8 cellular contexts compared by ENCODE assay signal in the genomic region with DNA sequence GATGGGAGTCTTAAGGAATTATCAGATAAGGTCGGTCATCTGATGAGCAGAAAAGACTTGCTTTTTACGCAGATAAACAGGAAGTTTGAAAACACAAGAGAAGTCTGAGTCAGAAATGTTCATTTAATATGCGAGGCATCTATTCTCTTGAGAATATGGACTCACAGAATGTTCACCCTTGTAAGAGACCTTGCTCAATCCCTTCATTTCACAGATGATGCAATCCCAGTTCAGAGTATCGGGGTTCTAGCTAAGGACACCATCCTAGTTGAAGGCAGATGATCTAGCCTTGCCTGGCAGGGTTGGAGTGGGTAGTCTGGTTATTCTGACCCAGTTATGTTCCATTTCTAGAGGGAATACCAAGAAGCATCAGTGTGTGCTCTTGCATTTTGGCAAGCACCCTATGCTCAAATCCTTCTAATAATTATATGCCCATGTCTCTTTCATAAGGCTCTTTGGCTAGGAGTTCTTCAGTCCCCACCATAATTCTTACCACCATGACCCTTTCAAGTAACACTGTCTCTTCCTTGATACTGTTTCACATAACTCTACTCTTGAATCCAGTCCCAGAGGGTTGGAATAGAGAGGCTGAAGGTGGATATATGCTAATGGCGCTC. TPM values are rescaled to one million over a fixed set of nuclear protein-coding genes. Genes with fewer than 3 reads are reported as not detected.
DNase-seq lines count a peak whose midpoint lies in the region; ATAC-seq and TF ChIP-seq lines count a peak whose summit lies in the region.

No MANE protein-coding gene starts in this region.

- peak overlapping the region; percentile 82 for H3K27ac Mint-ChIP-seq in activated T-helper 1 cell treated with anti-CD3 and anti-CD28 coated beads, Interleukin-12 subunit alpha, Interleukin-12 subunit beta, Interleukin-2, Interleukin-4 antibody, amounts not matched to agents 30 ng/mL and 10 ng/mL and 1 ng/mL, durations not matched to agents 14 hours and 24 hours and 36 hours
- H3K27ac Mint-ChIP-seq in stimulated activated effector memory CD8-positive, alpha-beta T cell treated with anti-CD3 and anti-CD28 coated beads, Interleukin-12 subunit alpha, Interleukin-12 subunit beta, amount 100 ng/mL, for 72 hours, result peak overlapping the region; percentile 51
- no peak overlapping the region for H3K27ac Mint-ChIP-seq in type B pancreatic cell

- TF ChIP-seq POLR2A in gastroesophageal sphincter (IDR thresholded peaks at IDR 0.05), result no peak

- TF ChIP-seq CTCF in gastroesophageal sphincter (IDR thresholded peaks at IDR 0.05), result no peak
- no peak for TF ChIP-seq CTCF in type B pancreatic cell (conservative IDR thresholded peaks at IDR 0.05)

- H3K4me3 ChIP-seq in gastroesophageal sphincter, result no peak overlapping the region

- WGBS in gastroesophageal sphincter (ENCODE audit: low coverage in 1 of 2), 2 donors, result 45 to 53% methylated on average over 4 to 5 of the region's 5 CpGs

- H3K36me3 ChIP-seq in gastroesophageal sphincter, result no peaks in the 10 kb centered on the region

- no peaks in the 10 kb centered on the region for H3K27me3 ChIP-seq in gastroesophageal sphincter

- peaks cover 57 to 100% (median 91%) of the 10 kb centered on the region in 3 donors for H3K4me1 ChIP-seq in gastroesophageal sphincter

- DNase-seq in HCEC 1CT (peak; percentile 79), type B pancreatic cell (ENCODE audit: extremely low spot score, unreplicated experiment) (no peak), mucosa of gallbladder (ENCODE audit: low spot score) (no peak), NCI-H446 (lab: John Stamatoyannopoulos, UW) (no peak)
- DNase-seq in activated T-helper 1 cell treated with anti-CD3 and anti-CD28 coated beads, Interleukin-12 subunit alpha, Interleukin-12 subunit beta, Interleukin-2, Interleukin-4 antibody, amounts not matched to agents 30 ng/mL and 10 ng/mL and 1 ng/mL, durations not matched to agents 14 hours and 24 hours and 36 hours (ENCODE audit: low spot score), result no peak
- no peak for DNase-seq in stimulated activated effector memory CD8-positive, alpha-beta T cell treated with anti-CD3 and anti-CD28 coated beads, Interleukin-12 subunit alpha, Interleukin-12 subunit beta, amount 100 ng/mL, for 72 hours (ENCODE audit: low spot score in 2 of 2)

- no peak for TF ChIP-seq EP300 in gastroesophageal sphincter (IDR thresholded peaks at IDR 0.05)

- H3K9me3 ChIP-seq in gastroesophageal sphincter, result no peaks in the 10 kb centered on the region

- peak; percentile 65 for ATAC-seq in gastroesophageal sphincter
- ATAC-seq in stimulated activated effector memory CD8-positive, alpha-beta T cell treated with anti-CD3 and anti-CD28 coated beads, Interleukin-12 subunit alpha, Interleukin-12 subunit beta, amount 100 ng/mL, for 72 hours, result no peak
- no peak for ATAC-seq in HG03159 (IDR thresholded peaks at IDR 0.05; ENCODE audit: unreplicated experiment)

- peak overlapping the region; percentile 41 for H3K4me3 Mint-ChIP-seq in activated T-helper 1 cell treated with anti-CD3 and anti-CD28 coated beads, Interleukin-12 subunit alpha, Interleukin-12 subunit beta, Interleukin-2, Interleukin-4 antibody, amounts not matched to agents 30 ng/mL and 10 ng/mL and 1 ng/mL, durations not matched to agents 14 hours and 24 hours and 36 hours
- H3K4me3 Mint-ChIP-seq in stimulated activated effector memory CD8-positive, alpha-beta T cell treated with anti-CD3 and anti-CD28 coated beads, Interleukin-12 subunit alpha, Interleukin-12 subunit beta, amount 100 ng/mL, for 72 hours, result peak overlapping the region; percentile 11
- no peak overlapping the region for H3K4me3 Mint-ChIP-seq in type B pancreatic cell

- peaks cover 62% of the 10 kb centered on the region for H3K4me1 Mint-ChIP-seq in activated T-helper 1 cell treated with anti-CD3 and anti-CD28 coated beads, Interleukin-12 subunit alpha, Interleukin-12 subunit beta, Interleukin-2, Interleukin-4 antibody, amounts not matched to agents 30 ng/mL and 10 ng/mL and 1 ng/mL, durations not matched to agents 14 hours and 24 hours and 36 hours (ENCODE audit: low read depth)
- H3K4me1 Mint-ChIP-seq in stimulated activated effector memory CD8-positive, alpha-beta T cell treated with anti-CD3 and anti-CD28 coated beads, Interleukin-12 subunit alpha, Interleukin-12 subunit beta, amount 100 ng/mL, for 72 hours, result peaks cover 54% of the 10 kb centered on the region
- H3K4me1 Mint-ChIP-seq in type B pancreatic cell (ENCODE audit: unreplicated experiment), result peaks cover 52% of the 10 kb centered on the region

- intact Hi-C loops in activated T-helper 1 cell treated with anti-CD3 and anti-CD28 coated beads, Interleukin-12 subunit alpha, Interleukin-12 subunit beta, Interleukin-2, Interleukin-4 antibody, amounts not matched to agents 30 ng/mL and 10 ng/mL and 1 ng/mL, durations not matched to agents 14 hours and 24 hours and 36 hours (cut with micrococcal nuclease), result no loop called here

- no peaks in the 10 kb centered on the region for H3K9me3 Mint-ChIP-seq in activated T-helper 1 cell treated with anti-CD3 and anti-CD28 coated beads, Interleukin-12 subunit alpha, Interleukin-12 subunit beta, Interleukin-2, Interleukin-4 antibody, amounts not matched to agents 30 ng/mL and 10 ng/mL and 1 ng/mL, durations not matched to agents 14 hours and 24 hours and 36 hours
- H3K9me3 Mint-ChIP-seq in stimulated activated effector memory CD8-positive, alpha-beta T cell treated with anti-CD3 and anti-CD28 coated beads, Interleukin-12 subunit alpha, Interleukin-12 subunit beta, amount 100 ng/mL, for 72 hours, result no peaks in the 10 kb centered on the region
- no peaks in the 10 kb centered on the region for H3K9me3 Mint-ChIP-seq in type B pancreatic cell

- H3K36me3 Mint-ChIP-seq in activated T-helper 1 cell treated with anti-CD3 and anti-CD28 coated beads, Interleukin-12 subunit alpha, Interleukin-12 subunit beta, Interleukin-2, Interleukin-4 antibody, amounts not matched to agents 30 ng/mL and 10 ng/mL and 1 ng/mL, durations not matched to agents 14 hours and 24 hours and 36 hours (ENCODE audit: low read depth), result peaks cover 5% of the 10 kb centered on the region
- H3K36me3 Mint-ChIP-seq in stimulated activated effector memory CD8-positive, alpha-beta T cell treated with anti-CD3 and anti-CD28 coated beads, Interleukin-12 subunit alpha, Interleukin-12 subunit beta, amount 100 ng/mL, for 72 hours, result no peaks in the 10 kb centered on the region
- H3K36me3 Mint-ChIP-seq in type B pancreatic cell, result peaks cover 3% of the 10 kb centered on the region

- no peaks in the 10 kb centered on the region for H3K27me3 Mint-ChIP-seq in activated T-helper 1 cell treated with anti-CD3 and anti-CD28 coated beads, Interleukin-12 subunit alpha, Interleukin-12 subunit beta, Interleukin-2, Interleukin-4 antibody, amounts not matched to agents 30 ng/mL and 10 ng/mL and 1 ng/mL, durations not matched to agents 14 hours and 24 hours and 36 hours (ENCODE audit: insufficient read depth)
- no peaks in the 10 kb centered on the region for H3K27me3 Mint-ChIP-seq in type B pancreatic cell

- peak overlapping the region; percentile 89 to 99 (median 92) for H3K27ac ChIP-seq in gastroesophageal sphincter

RNA-seq across cellular contexts. Expression of gene YPEL2, which starts 42.5 kb away (rescaled TPM):
- total RNA-seq in activated T-helper 1 cell treated with anti-CD3 and anti-CD28 coated beads, Interleukin-12 subunit alpha, Interleukin-12 subunit beta, Interleukin-2, Interleukin-4 antibody, amounts not matched to agents 30 ng/mL and 10 ng/mL and 1 ng/mL, durations not matched to agents 14 hours and 24 hours and 36 hours, result 7.4 and 7.9 TPM in 2 replicates
- total RNA-seq in gastroesophageal sphincter (10 to 100 TPM; 35.5 to 47.1 (median 40.6) TPM), type B pancreatic cell (ENCODE audit: low replicate concordance) (11.0 and 14.7 TPM in 2 replicates), mucosa of gallbladder (75.2 TPM)
